26 cellular contexts compared by ENCODE assay signal in the genomic region with DNA sequence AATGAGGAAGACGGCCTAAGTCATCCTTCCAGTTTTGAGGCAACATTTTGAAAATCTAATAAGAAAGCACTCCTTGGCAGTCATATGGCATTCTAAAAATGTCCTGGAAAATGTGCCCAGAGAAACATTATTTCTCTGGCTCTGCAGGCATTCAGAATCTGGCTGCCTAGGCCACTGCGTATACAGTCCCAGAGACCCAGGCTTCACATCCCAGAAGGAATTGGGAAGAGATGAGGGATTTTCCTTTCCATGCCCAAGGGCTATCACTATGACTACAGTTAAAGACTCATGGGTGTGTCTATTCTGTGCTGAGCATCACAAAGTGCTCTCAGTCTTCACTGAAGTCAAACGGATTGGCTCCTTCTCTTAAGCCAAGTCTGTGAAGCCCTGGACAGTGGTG.
A peak's percentile ranks its signal among the peaks of the same experiment; 100 is the strongest.
DNase-seq lines count a peak whose midpoint lies in the region; TF ChIP-seq lines count a peak whose summit lies in the region.
"Had no signal": no experiment of that assay in that cellular context is flagged by ENCODE, and none has a peak within 500 bp of the region (broad histone marks: within the 10 kb centered on the region; RNA-seq: fewer than 3 reads in every experiment).

No MANE protein-coding gene starts in this region.

- H3K4me1 ChIP-seq in ascending aorta (peaks cover 9 to 48% of the 10 kb centered on the region in 2 donors), prostate gland (replicated peaks) (no peaks in the 10 kb centered on the region)
- H3K4me1 ChIP-seq: HAP-1 had no signal

- no peaks in the 10 kb centered on the region for H3K36me3 ChIP-seq in ascending aorta
- H3K36me3 ChIP-seq in prostate gland = no peaks in the 10 kb centered on the region
- H3K36me3 ChIP-seq: BLaER1, HAP-1 had no signal

- DNase-seq in DMS79 treated with DMSO at 0.1 percent for 48 hours (lab: John Stamatoyannopoulos, UW) (peak; percentile 25), DMS79 (lab: John Stamatoyannopoulos, UW) (no peak), ascending aorta (ENCODE audit: low spot score in 2 of 2) (peak in 1 of 2 donors; percentile 75), medulla oblongata (ENCODE audit: extremely low spot score) (peak; percentile 14), superior temporal gyrus (ENCODE audit: extremely low spot score) (peak; percentile 47), T1000 (lab: John Stamatoyannopoulos, UW) (no peak), D341Med (ENCODE audit: low spot score) (no peak), prostate gland (ENCODE audit: low spot score) (no peak)
- DNase-seq: ACHN; CD4-positive, alpha-beta T cell; COR-L47; DMS 273 treated with DMSO at 0.1 percent for 48 hours; KBM-7; MM.1S; NCI-H1048; NCI-H1436; NCI-H187 treated with DMSO at 0.1 percent for 48 hours; NCI-H2107; NCI-H226; NCI-H774; NK-92 treated with Interleukin-12 subunit alpha and Interleukin-12 subunit beta, amount 100 ng/mL, for 24 hours had no signal

- H3K4me3 ChIP-seq in ascending aorta = no peak overlapping the region
- H3K4me3 ChIP-seq in prostate gland = no peak overlapping the region
- H3K4me3 ChIP-seq: BLaER1, GM23338, HAP-1 had no signal

- no peak for TF ChIP-seq POLR2A in prostate gland (IDR thresholded peaks at IDR 0.05)

- H3K27ac ChIP-seq in ascending aorta (peak overlapping the region; percentile 82 to 86), prostate gland (no peak overlapping the region)
- H3K27ac ChIP-seq: 22Rv1, BLaER1, HL-60 had no signal

- H3K9me3 ChIP-seq in ascending aorta = no peaks in the 10 kb centered on the region
- no peaks in the 10 kb centered on the region for H3K9me3 ChIP-seq in prostate gland
- H3K9me3 ChIP-seq: BLaER1, HAP-1 had no signal

- no peaks in the 10 kb centered on the region for H3K27me3 ChIP-seq in ascending aorta
- H3K27me3 ChIP-seq in prostate gland (replicated peaks; ENCODE audit: insufficient read depth) = no peaks in the 10 kb centered on the region
- H3K27me3 ChIP-seq: BLaER1 had no signal

- intact Hi-C loops in ascending aorta (cut with DNase I) = loop anchor here (5.0 kb wide), 1 partner anchor 212 kb away; a partner anchor contains a TSS
- intact Hi-C loops in prostate gland (cut with DNase I) = loop anchor here (1.0 kb wide), 1 partner anchor 17 kb away; no protein-coding TSS in a partner anchor

- 81% methylated on average over 3 of the region's 3 CpGs for WGBS in prostate gland

- no peak for TF ChIP-seq CTCF in ascending aorta (IDR thresholded peaks at IDR 0.05)
- TF ChIP-seq CTCF in prostate gland (IDR thresholded peaks at IDR 0.05) = no peak

Comparison
In these comparisons a context has a peak if more than half of its experiments do, and no peak if none do; other contexts are left out.
1. DNase-seq: peak in DMS79 treated with DMSO at 0.1 percent for 48 hours (single experiment), medulla oblongata (single experiment) and superior temporal gyrus (single experiment); none in DMS79 (single experiment), T1000 (single experiment), D341Med (single experiment) and prostate gland (single experiment).
2. H3K27ac ChIP-seq: peak in ascending aorta (2 of 2); none in prostate gland (0 of 2).